In genomic region chr10:79068562-79069324, GRCh38 we compare ENCODE assay signal across 8 cellular contexts. TPM values are rescaled to one million over a fixed set of nuclear protein-coding genes. Genes with fewer than 3 reads are reported as not detected.
DNase-seq lines count a peak whose midpoint lies in the region; ATAC-seq, FAIRE-seq and TF ChIP-seq lines count a peak whose summit lies in the region.

Gene ZMIZ1, plus strand, starts transcription at chr10:79068966. Its CDS starts 132,667 bp downstream, at chr10:79201633.

- peak within 1 kb of the TSS; percentile 67 for H3K9ac ChIP-seq in keratinocyte (ENCODE audit: control insufficient read depth, extremely low read depth, insufficient read depth, low read length)

- H3K27me3 ChIP-seq in keratinocyte (ENCODE audit: control insufficient read depth, extremely low read depth, insufficient read depth, low read length): no peaks in the 10 kb centered on the region

- dilution Hi-C loops in keratinocyte (cut with MboI; ENCODE audit: extremely low pct_ligation_motif_present, low sequenced_read_pairs): no loop called here

- peak within 1 kb of the TSS; percentile 56 for H3K27ac ChIP-seq in keratinocyte (ENCODE audit: control insufficient read depth, insufficient read depth, low read length)

- H3K36me3 ChIP-seq in keratinocyte (ENCODE audit: control insufficient read depth in 2 of 2, extremely low read depth in 1 of 2, insufficient read depth in 2 of 2, low read length in 2 of 2): no peaks in the 10 kb centered on the region

- CTCF ChIA-PET in AG04449 (lab: Yijun Ruan, JAX): interaction anchor here (2.9 to 15.9 kb wide), 2 partner anchors 13 to 125 kb away, joined by 11 to 180 read pairs; no protein-coding TSS in a partner anchor

- H3K4me3 ChIP-seq in AG04449 (ENCODE audit: low read depth, low read length) (peak within 1 kb of the TSS; percentile 95), keratinocyte (ENCODE audit: control insufficient read depth in 2 of 3, extremely low read depth in 1 of 3, insufficient read depth in 2 of 3, low read depth in 1 of 3, low read length in 3 of 3) (peak within 1 kb of the TSS; percentile 63 to 79 (median 68))

- peaks cover 15% of the 10 kb centered on the region for H4K20me1 ChIP-seq in keratinocyte (ENCODE audit: control insufficient read depth, extremely low read depth, insufficient read depth, low read length)

- DNase-seq in AG04449 (ENCODE audit: low read depth, low spot score): peak; percentile 65
- peak; percentile 71 for DNase-seq in NCI-H2196 (lab: John Stamatoyannopoulos, UW; ENCODE audit: unreplicated experiment)
- DNase-seq in cerebellar cortex (ENCODE audit: low spot score): peak; percentile 88
- peak; percentile 48 for DNase-seq in keratinocyte (ENCODE audit: low read depth, low spot score)
- DNase-seq in stimulated activated CD4-positive, alpha-beta T cell treated with anti-CD3 and anti-CD28 coated beads, Interleukin-15, amount 100 ng/mL, for 1 hour (ENCODE audit: low read depth in 1 of 2, low spot score in 1 of 2): peak; percentile 66 to 78

- H2AFZ ChIP-seq in keratinocyte (ENCODE audit: control insufficient read depth, low read length): peak within 1 kb of the TSS; percentile 84

- peaks cover 28% of the 10 kb centered on the region for H3K79me2 ChIP-seq in keratinocyte (ENCODE audit: control insufficient read depth, insufficient read depth, low read length)

- POLR2A ChIA-PET in AG04449 (lab: Yijun Ruan, JAX): interaction anchor here (0.6 kb wide), 1 partner anchor 95 kb away, joined by 3 read pairs; no protein-coding TSS in a partner anchor

- no peak for FAIRE-seq in keratinocyte (lab: Jason Lieb, UNC)

- H3K9me1 ChIP-seq in keratinocyte (ENCODE audit: control insufficient read depth, extremely low read depth, insufficient read depth, low read length): peaks cover 2% of the 10 kb centered on the region

- peaks cover 25% of the 10 kb centered on the region for H3K4me1 ChIP-seq in keratinocyte (ENCODE audit: control insufficient read depth, extremely low read depth, insufficient read depth, low read length)

- peak; percentile 12 for TF ChIP-seq CTCF in AG04449 (IDR thresholded peaks at IDR 0.05; ENCODE audit: insufficient read depth, low read length, missing control alignments)
- TF ChIP-seq CTCF in keratinocyte (optimal IDR thresholded peaks at IDR 0.05 in 1 of 3, IDR thresholded peaks at IDR 0.05 in 1 of 3, conservative IDR thresholded peaks at IDR 0.05 in 1 of 3; ENCODE audit: extremely low read depth in 1 of 3, insufficient read depth in 2 of 3, low read length in 3 of 3): peak in 2 of 3 experiments; percentile 42 to 63

- ATAC-seq in GM18870 (IDR thresholded peaks at IDR 0.05; ENCODE audit: unreplicated experiment): peak; percentile 72
- peak; percentile 54 for ATAC-seq in HG03135 (IDR thresholded peaks at IDR 0.05; ENCODE audit: unreplicated experiment)
- ATAC-seq in activated CD4-positive, CD25-positive, alpha-beta regulatory T cell treated with anti-CD3 and anti-CD28 coated beads, Interleukin-2, amount 50 U/mL, for 24 hours: peak; percentile 68 to 70

- peak within 1 kb of the TSS; percentile 95 for H3K4me2 ChIP-seq in keratinocyte (ENCODE audit: control insufficient read depth, extremely low read depth, insufficient read depth, low read depth, low read length)

- H3K9me3 ChIP-seq in keratinocyte (ENCODE audit: control insufficient read depth, low read depth, low read length): no peaks in the 10 kb centered on the region

RNA-seq across cellular contexts. Expression of gene ZMIZ1, which starts in this region (rescaled TPM):
- 1.5 to 4.7 TPM (median 1.8 TPM) in 3 replicates for polyA plus RNA-seq in keratinocyte
- 6.9 TPM for polyA plus RNA-seq in keratinocyte (2011; ENCODE audit: low read depth)
- 4.3 TPM in 2 replicates for polyA plus RNA-seq in keratinocyte (2011; cell fraction: cytosol; rRNA removed)
- polyA plus RNA-seq in keratinocyte (2011; cell fraction: nucleus; rRNA removed): 13.3 and 16.2 TPM in 2 replicates
- 8.2 and 15.2 TPM in 2 replicates for polyA plus RNA-seq in keratinocyte (2012; ENCODE audit: low replicate concordance)
- polyA minus RNA-seq in keratinocyte: 5.7 to 33.8 TPM (median 5.9 TPM) in 3 replicates
- 5.6 TPM for polyA minus RNA-seq in keratinocyte (2011; cell fraction: cytosol; rRNA and poly(A)+ RNA removed)
- polyA minus RNA-seq in keratinocyte (2011; cell fraction: nucleus; rRNA and poly(A)+ RNA removed): 11.6 and 15.2 TPM in 2 replicates

Comparison
In these comparisons a context has a peak if more than half of its experiments do, and no peak if none do; other contexts are left out.
1. Peak in every context shown above with its lines: DNase-seq, ATAC-seq, H3K4me3 ChIP-seq and H3K27ac ChIP-seq.